9 cellular contexts compared by ENCODE assay signal in genomic region chr15:76337739-76338554, GRCh38. TPM values are rescaled to one million over a fixed set of nuclear protein-coding genes. Genes with fewer than 3 reads are reported as not detected.
DNase-seq lines count a peak whose midpoint lies in the region; ATAC-seq and TF ChIP-seq lines count a peak whose summit lies in the region.
"Had no signal": no experiment of that assay in that cellular context is flagged by ENCODE, and none has a peak within 500 bp of the region (broad histone marks: within the 10 kb centered on the region; RNA-seq: fewer than 3 reads in every experiment).

No MANE protein-coding gene starts in this region.

- peaks cover 5% of the 10 kb centered on the region for H3K9me3 Mint-ChIP-seq in type B pancreatic cell

- H3K9ac ChIP-seq in iPS-20b (ENCODE audit: low read depth, low read length), result no peak overlapping the region

- no peaks in the 10 kb centered on the region for H3K27me3 ChIP-seq in right cardiac atrium (ENCODE audit: control insufficient read depth, insufficient read depth)
- no peaks in the 10 kb centered on the region for H3K27me3 ChIP-seq in WERI-Rb-1 (ENCODE audit: insufficient read depth, low read depth, severe bottlenecking)
- peaks cover 100% of the 10 kb centered on the region for H3K27me3 ChIP-seq in iPS-20b (ENCODE audit: insufficient read depth, low read length)

- H3K4me1 ChIP-seq in right cardiac atrium (ENCODE audit: control insufficient read depth, insufficient read depth, low read length) (peaks cover 7% of the 10 kb centered on the region), iPS-20b (ENCODE audit: insufficient read depth, low read length) (peaks cover 6% of the 10 kb centered on the region; the same call in 1 of the 2 replicates)

- intact Hi-C loops in Right ventricle myocardium inferior (cut with DNase I) (no loop called here), right cardiac atrium (cut with DNase I) (loop anchor here in 1 of 4 donors (10.0 kb wide), 1 partner anchor 103 kb away; no protein-coding TSS in a partner anchor)

- H3K27ac ChIP-seq in right cardiac atrium (ENCODE audit: low read length) (no peak overlapping the region), WERI-Rb-1 (peak overlapping the region; percentile 97), iPS-20b (ENCODE audit: low read length) (no peak overlapping the region)

- H3K4me1 Mint-ChIP-seq in type B pancreatic cell (ENCODE audit: unreplicated experiment), result peaks cover 36% of the 10 kb centered on the region

- H3K27me3 Mint-ChIP-seq in type B pancreatic cell, result peaks cover 88% of the 10 kb centered on the region

- peaks cover 7% of the 10 kb centered on the region for H3K36me3 Mint-ChIP-seq in type B pancreatic cell

- H3K4me3 Mint-ChIP-seq in type B pancreatic cell, result peak overlapping the region; percentile 84

- peak overlapping the region; percentile 7 for H3K27ac Mint-ChIP-seq in type B pancreatic cell

- peaks cover 56% of the 10 kb centered on the region for H3K36me3 ChIP-seq in WERI-Rb-1
- H3K36me3 ChIP-seq in iPS-20b (ENCODE audit: insufficient read depth, low read depth, low read length), result no peaks in the 10 kb centered on the region

- TF ChIP-seq CTCF in WERI-Rb-1 (IDR thresholded peaks at IDR 0.05; ENCODE audit: low read depth, low read length) (no peak), type B pancreatic cell (conservative IDR thresholded peaks at IDR 0.05) (no peak)

- 3% methylated on average over 96 of the region's 96 CpGs for WGBS in right cardiac atrium

- H3K4me3 ChIP-seq in right cardiac atrium (ENCODE audit: low read length) (no peak overlapping the region), WERI-Rb-1 (ENCODE audit: low read depth, low read length) (peak overlapping the region; percentile 96), iPS-20b (ENCODE audit: low read length) (peak overlapping the region; percentile 22; the same call in 1 of the 2 replicates)

- DNase-seq in Right ventricle myocardium inferior (ENCODE audit: missing footprints) (peak; percentile 72), right cardiac atrium (no peak), WERI-Rb-1 (peak; percentile 22), type B pancreatic cell (ENCODE audit: extremely low spot score, unreplicated experiment) (no peak), AG08395 (ENCODE audit: low spot score) (no peak)
- DNase-seq: NCI-H1092 had no signal

- no peaks in the 10 kb centered on the region for H3K9me3 ChIP-seq in right cardiac atrium (ENCODE audit: control insufficient read depth, low read length)
- H3K9me3 ChIP-seq in WERI-Rb-1 (ENCODE audit: severe bottlenecking), result no peaks in the 10 kb centered on the region
- peaks cover 4% of the 10 kb centered on the region for H3K9me3 ChIP-seq in iPS-20b (ENCODE audit: insufficient read depth, low read depth, low read length)

- ATAC-seq in Right ventricle myocardium inferior (no peak), right cardiac atrium (no peak), HG02981 (IDR thresholded peaks at IDR 0.05; ENCODE audit: unreplicated experiment) (no peak), HG03342 (IDR thresholded peaks at IDR 0.05; ENCODE audit: unreplicated experiment) (no peak)

RNA-seq across cellular contexts. Expression of gene ISL2, which starts 1.4 kb away (rescaled TPM):
- not detected for total RNA-seq in Right ventricle myocardium inferior
- not detected for total RNA-seq in right cardiac atrium
- 0.05 TPM for polyA plus RNA-seq in right cardiac atrium
- 1.2 and 4.5 TPM in 2 replicates for total RNA-seq in type B pancreatic cell (ENCODE audit: low replicate concordance)

RNA-seq across cellular contexts. Expression of gene ETFA, which starts 26.7 kb away (rescaled TPM):
- total RNA-seq in Right ventricle myocardium inferior (498 TPM), right cardiac atrium (100 to 1,000 TPM; 248 to 283 (median 250) TPM), type B pancreatic cell (ENCODE audit: low replicate concordance) (135 and 149 TPM in 2 replicates)
- 264 TPM for polyA plus RNA-seq in right cardiac atrium

Comparison
In these comparisons a context has a peak if more than half of its experiments do, and no peak if none do; other contexts are left out.
1. DNase-seq: peak in Right ventricle myocardium inferior (single experiment) and WERI-Rb-1 (single experiment); none in right cardiac atrium (0 of 3), type B pancreatic cell (single experiment) and AG08395 (single experiment).